In the genomic region with DNA sequence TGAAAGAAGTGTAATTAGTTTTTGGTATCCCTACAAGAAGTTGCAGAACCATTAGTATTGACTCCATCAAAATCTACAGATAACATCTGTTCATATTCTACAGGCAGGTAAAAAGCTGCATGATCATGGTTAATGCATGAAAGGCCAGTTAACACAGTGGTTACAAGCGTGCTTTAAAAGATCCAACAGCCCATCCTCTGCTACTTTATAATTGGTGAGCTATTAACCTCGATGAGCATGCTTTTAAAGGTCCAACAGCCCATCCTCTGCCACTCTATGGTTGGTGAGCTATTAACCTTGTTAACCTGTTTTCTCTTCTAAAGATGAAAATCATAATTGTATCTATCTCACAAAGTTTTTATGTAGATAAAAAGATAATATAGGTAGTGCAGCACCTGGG, we compare ENCODE assay signal across 29 cellular contexts.
A peak's percentile ranks its signal among the peaks of the same experiment; 100 is the strongest.
DNase-seq lines count a peak whose midpoint lies in the region; ATAC-seq, FAIRE-seq and TF ChIP-seq lines count a peak whose summit lies in the region.
"Had no signal": no experiment of that assay in that cellular context is flagged by ENCODE, and none has a peak within 500 bp of the region (broad histone marks: within the 10 kb centered on the region; RNA-seq: fewer than 3 reads in every experiment).

No MANE protein-coding gene starts in this region.

- peak; percentile 82 for FAIRE-seq in RCC 7860 (lab: Jason Lieb, UNC)
- FAIRE-seq: bronchial epithelial cell, small intestine had no signal

- no peaks in the 10 kb centered on the region for H3K36me3 Mint-ChIP-seq in WTC11
- H3K36me3 Mint-ChIP-seq: activated naive CD8-positive, alpha-beta T cell; IgD-negative memory B cell had no signal

- no peak for TF ChIP-seq CTCF in WTC11 (IDR thresholded peaks at IDR 0.05)
- no peak for TF ChIP-seq CTCF in spleen (IDR thresholded peaks at IDR 0.05 in 8 of 11, conservative IDR thresholded peaks at IDR 0.05 in 3 of 11)
- no peak for TF ChIP-seq CTCF in left lung (IDR thresholded peaks at IDR 0.05)

- H3K36me3 ChIP-seq in spleen (no peaks in the 10 kb centered on the region), left lung (no peaks in the 10 kb centered on the region)
- H3K36me3 ChIP-seq: BLaER1 treated with 17β-estradiol and CSF1 and Interleukin-3, amounts not matched to agents 10 nM and 100 nM; thoracic aorta had no signal

- no peaks in the 10 kb centered on the region for H3K9me3 ChIP-seq in spleen
- no peaks in the 10 kb centered on the region for H3K9me3 ChIP-seq in left lung
- H3K9me3 ChIP-seq: BLaER1 treated with 17β-estradiol and CSF1 and Interleukin-3, amounts not matched to agents 10 nM and 100 nM; thoracic aorta had no signal

- no peaks in the 10 kb centered on the region for H3K27me3 Mint-ChIP-seq in WTC11 (ENCODE audit: low read depth)
- H3K27me3 Mint-ChIP-seq: activated naive CD8-positive, alpha-beta T cell; stimulated activated naive CD8-positive, alpha-beta T cell treated with anti-CD3 and anti-CD28 coated beads, Interleukin-15, amount 100 ng/mL, for 72 hours had no signal

- TF ChIP-seq POLR2A in spleen (IDR thresholded peaks at IDR 0.05) = no peak

- no peaks in the 10 kb centered on the region for H3K27me3 ChIP-seq in spleen (replicated peaks in 1 of 7)
- no peaks in the 10 kb centered on the region for H3K27me3 ChIP-seq in left lung
- H3K27me3 ChIP-seq: BLaER1 treated with 17β-estradiol and CSF1 and Interleukin-3, amounts not matched to agents 10 nM and 100 nM had no signal

- CTCF ChIA-PET in WTC11 (lab: Charles Lee) = no interaction called here

- ATAC-seq in GM19324 (IDR thresholded peaks at IDR 0.05; ENCODE audit: low FRiP score, unreplicated experiment) = peak; percentile 52
- ATAC-seq in HG02759 (IDR thresholded peaks at IDR 0.05; ENCODE audit: unreplicated experiment) = peak; percentile 56
- no peak for ATAC-seq in WTC11
- ATAC-seq in left lung = no peak
- ATAC-seq: GM23338; left ventricle myocardium superior; stimulated activated naive CD8-positive, alpha-beta T cell treated with anti-CD3 and anti-CD28 coated beads, Interleukin-15, amount 100 ng/mL, for 72 hours; T-helper 17 cell had no signal

- intact Hi-C loops in spleen (cut with DNase I; ENCODE audit: low total_unique reads) (no loop called here), left lung (cut with DNase I) (no loop called here)

- WGBS in spleen, 5 donors = 80 to 96% (median 80%) methylated on average over 2 of the region's 2 CpGs

- POLR2A ChIA-PET in WTC11 (lab: Charles Lee) = no interaction called here

- H3K27ac ChIP-seq in spleen (no peak overlapping the region), left lung (no peak overlapping the region)
- H3K27ac ChIP-seq: BLaER1 treated with 17β-estradiol and CSF1 and Interleukin-3, amounts not matched to agents 10 nM and 100 nM; parathyroid adenoma; thoracic aorta had no signal

- H3K27ac Mint-ChIP-seq in WTC11 = no peak overlapping the region
- H3K27ac Mint-ChIP-seq: activated naive CD8-positive, alpha-beta T cell; GM23338; IgD-negative memory B cell; immature natural killer cell; stimulated activated naive CD8-positive, alpha-beta T cell treated with anti-CD3 and anti-CD28 coated beads, Interleukin-15, amount 100 ng/mL, for 72 hours; T-helper 17 cell had no signal

- H3K4me3 ChIP-seq in spleen = no peak overlapping the region
- H3K4me3 ChIP-seq in left lung = no peak overlapping the region
- H3K4me3 ChIP-seq: BLaER1 treated with 17β-estradiol and CSF1 and Interleukin-3, amounts not matched to agents 10 nM and 100 nM; GM23338; thoracic aorta had no signal

- H3K4me1 Mint-ChIP-seq in WTC11 = peaks cover 11% of the 10 kb centered on the region
- H3K4me1 Mint-ChIP-seq: IgD-negative memory B cell, immature natural killer cell, T-helper 17 cell had no signal

- H3K4me1 ChIP-seq in spleen (peaks cover 0 to 6% (median 0%) of the 10 kb centered on the region in 6 donors), left lung (no peaks in the 10 kb centered on the region)

- no peak overlapping the region for H3K4me3 Mint-ChIP-seq in WTC11
- H3K4me3 Mint-ChIP-seq: activated naive CD8-positive, alpha-beta T cell; GM23338; IgD-negative memory B cell; immature natural killer cell; stimulated activated naive CD8-positive, alpha-beta T cell treated with anti-CD3 and anti-CD28 coated beads, Interleukin-15, amount 100 ng/mL, for 72 hours; T-helper 17 cell had no signal

- DNase-seq in RCC 7860 (ENCODE audit: low spot score) = no peak
- peak; percentile 74 for DNase-seq in renal cortical epithelial cell (ENCODE audit: low read depth)
- DNase-seq in WTC11 (ENCODE audit: low spot score) = no peak
- no peak for DNase-seq in activated CD4-positive, alpha-beta T cell treated with anti-CD3 and anti-CD28 coated beads, Interleukin-2, amount 50 U/mL, for 1 hour
- no peak for DNase-seq in spleen
- DNase-seq in left lung = no peak
- DNase-seq: activated effector memory CD4-positive, alpha-beta T cell treated with Interleukin-2 at 50 U/mL for 16 hours; anterior cingulate cortex; DMS53; hypothalamus; immature natural killer cell; left ventricle myocardium superior; MV-4-11; NCI-H1436; NCI-H2081 treated with DMSO at 0.1 percent for 48 hours; NCI-H748 treated with DMSO at 0.1 percent for 48 hours; SHP77; small intestine; stimulated activated naive CD8-positive, alpha-beta T cell treated with anti-CD3 and anti-CD28 coated beads, Interleukin-15, amount 100 ng/mL, for 72 hours; T-helper 17 cell had no signal

- H3K9me3 Mint-ChIP-seq in WTC11 = no peaks in the 10 kb centered on the region
- H3K9me3 Mint-ChIP-seq: GM23338; IgD-negative memory B cell; immature natural killer cell; stimulated activated naive CD8-positive, alpha-beta T cell treated with anti-CD3 and anti-CD28 coated beads, Interleukin-15, amount 100 ng/mL, for 72 hours had no signal

TF ChIP-seq in WTC11, 78 proteins besides CTCF, POLR2A, EP300 and RAD21 (continues in another document):
- TF ChIP-seq CREM (CRISPR knock-in tag; IDR thresholded peaks at IDR 0.05) (no peak), ZNF416 (CRISPR knock-in tag; IDR thresholded peaks at IDR 0.05) (no peak), ZBTB21 (CRISPR knock-in tag; IDR thresholded peaks at IDR 0.05; ENCODE audit: borderline replicate concordance) (no peak), ZNF671 (CRISPR knock-in tag; IDR thresholded peaks at IDR 0.05) (no peak)
- TF ChIP-seq, protein P1, sequence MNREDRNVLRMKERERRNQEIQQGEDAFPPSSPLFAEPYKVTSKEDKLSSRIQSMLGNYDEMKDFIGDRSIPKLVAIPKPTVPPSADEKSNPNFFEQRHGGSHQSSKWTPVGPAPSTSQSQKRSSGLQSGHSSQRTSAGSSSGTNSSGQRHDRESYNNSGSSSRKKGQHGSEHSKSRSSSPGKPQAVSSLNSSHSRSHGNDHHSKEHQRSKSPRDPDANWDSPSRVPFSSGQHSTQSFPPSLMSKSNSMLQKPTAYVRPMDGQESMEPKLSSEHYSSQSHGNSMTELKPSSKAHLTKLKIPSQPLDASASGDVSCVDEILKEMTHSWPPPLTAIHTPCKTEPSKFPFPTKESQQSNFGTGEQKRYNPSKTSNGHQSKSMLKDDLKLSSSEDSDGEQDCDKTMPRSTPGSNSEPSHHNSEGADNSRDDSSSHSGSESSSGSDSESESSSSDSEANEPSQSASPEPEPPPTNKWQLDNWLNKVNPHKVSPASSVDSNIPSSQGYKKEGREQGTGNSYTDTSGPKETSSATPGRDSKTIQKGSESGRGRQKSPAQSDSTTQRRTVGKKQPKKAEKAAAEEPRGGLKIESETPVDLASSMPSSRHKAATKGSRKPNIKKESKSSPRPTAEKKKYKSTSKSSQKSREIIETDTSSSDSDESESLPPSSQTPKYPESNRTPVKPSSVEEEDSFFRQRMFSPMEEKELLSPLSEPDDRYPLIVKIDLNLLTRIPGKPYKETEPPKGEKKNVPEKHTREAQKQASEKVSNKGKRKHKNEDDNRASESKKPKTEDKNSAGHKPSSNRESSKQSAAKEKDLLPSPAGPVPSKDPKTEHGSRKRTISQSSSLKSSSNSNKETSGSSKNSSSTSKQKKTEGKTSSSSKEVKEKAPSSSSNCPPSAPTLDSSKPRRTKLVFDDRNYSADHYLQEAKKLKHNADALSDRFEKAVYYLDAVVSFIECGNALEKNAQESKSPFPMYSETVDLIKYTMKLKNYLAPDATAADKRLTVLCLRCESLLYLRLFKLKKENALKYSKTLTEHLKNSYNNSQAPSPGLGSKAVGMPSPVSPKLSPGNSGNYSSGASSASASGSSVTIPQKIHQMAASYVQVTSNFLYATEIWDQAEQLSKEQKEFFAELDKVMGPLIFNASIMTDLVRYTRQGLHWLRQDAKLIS (CRISPR knock-in tag; IDR thresholded peaks at IDR 0.05; ENCODE audit: borderline replicate concordance) = no peak
- TF ChIP-seq, protein P2, sequence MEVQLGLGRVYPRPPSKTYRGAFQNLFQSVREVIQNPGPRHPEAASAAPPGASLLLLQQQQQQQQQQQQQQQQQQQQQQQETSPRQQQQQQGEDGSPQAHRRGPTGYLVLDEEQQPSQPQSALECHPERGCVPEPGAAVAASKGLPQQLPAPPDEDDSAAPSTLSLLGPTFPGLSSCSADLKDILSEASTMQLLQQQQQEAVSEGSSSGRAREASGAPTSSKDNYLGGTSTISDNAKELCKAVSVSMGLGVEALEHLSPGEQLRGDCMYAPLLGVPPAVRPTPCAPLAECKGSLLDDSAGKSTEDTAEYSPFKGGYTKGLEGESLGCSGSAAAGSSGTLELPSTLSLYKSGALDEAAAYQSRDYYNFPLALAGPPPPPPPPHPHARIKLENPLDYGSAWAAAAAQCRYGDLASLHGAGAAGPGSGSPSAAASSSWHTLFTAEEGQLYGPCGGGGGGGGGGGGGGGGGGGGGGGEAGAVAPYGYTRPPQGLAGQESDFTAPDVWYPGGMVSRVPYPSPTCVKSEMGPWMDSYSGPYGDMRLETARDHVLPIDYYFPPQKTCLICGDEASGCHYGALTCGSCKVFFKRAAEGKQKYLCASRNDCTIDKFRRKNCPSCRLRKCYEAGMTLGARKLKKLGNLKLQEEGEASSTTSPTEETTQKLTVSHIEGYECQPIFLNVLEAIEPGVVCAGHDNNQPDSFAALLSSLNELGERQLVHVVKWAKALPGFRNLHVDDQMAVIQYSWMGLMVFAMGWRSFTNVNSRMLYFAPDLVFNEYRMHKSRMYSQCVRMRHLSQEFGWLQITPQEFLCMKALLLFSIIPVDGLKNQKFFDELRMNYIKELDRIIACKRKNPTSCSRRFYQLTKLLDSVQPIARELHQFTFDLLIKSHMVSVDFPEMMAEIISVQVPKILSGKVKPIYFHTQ (CRISPR knock-in tag; IDR thresholded peaks at IDR 0.05) = no peak
- TF ChIP-seq, protein P3, sequence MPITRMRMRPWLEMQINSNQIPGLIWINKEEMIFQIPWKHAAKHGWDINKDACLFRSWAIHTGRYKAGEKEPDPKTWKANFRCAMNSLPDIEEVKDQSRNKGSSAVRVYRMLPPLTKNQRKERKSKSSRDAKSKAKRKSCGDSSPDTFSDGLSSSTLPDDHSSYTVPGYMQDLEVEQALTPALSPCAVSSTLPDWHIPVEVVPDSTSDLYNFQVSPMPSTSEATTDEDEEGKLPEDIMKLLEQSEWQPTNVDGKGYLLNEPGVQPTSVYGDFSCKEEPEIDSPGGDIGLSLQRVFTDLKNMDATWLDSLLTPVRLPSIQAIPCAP (CRISPR knock-in tag; IDR thresholded peaks at IDR 0.05) = no peak

Comparison
In these comparisons a context has a peak if more than half of its experiments do, and no peak if none do; other contexts are left out.
1. ATAC-seq: peak in GM19324 (single experiment) and HG02759 (single experiment); none in WTC11 (single experiment) and left lung (single experiment).